8 cellular contexts compared by ENCODE assay signal in the genomic region with DNA sequence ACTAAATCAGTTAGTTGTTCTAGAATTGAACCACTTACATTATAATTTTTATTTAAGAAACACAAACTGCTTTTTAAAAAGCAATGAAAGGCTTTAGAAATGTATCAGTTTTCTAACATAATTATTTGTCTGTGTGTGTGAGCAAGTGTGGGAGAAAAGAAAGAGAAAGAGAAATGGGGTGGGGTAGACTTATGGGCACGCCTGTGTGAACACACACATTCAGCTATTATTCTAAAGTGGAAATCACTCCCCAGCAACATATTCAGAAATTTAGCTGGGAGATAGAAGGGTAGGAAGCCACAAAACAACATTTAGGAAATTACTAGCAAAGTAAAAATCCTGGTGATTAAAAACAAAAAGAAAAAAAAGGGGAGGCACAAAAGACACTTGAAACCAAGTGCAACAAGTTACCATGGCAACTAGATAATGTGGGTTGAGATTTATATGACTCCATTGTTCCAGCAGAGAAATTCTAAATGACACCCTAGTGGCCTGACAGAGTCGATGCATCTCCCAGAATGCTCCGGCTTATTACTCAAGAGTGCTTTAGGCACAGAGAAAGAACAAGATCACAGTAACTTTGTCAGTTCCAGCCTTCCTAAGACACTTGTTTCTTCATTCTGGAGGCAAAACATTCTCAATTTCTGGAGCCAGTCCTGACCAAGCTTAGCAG.
DNase-seq lines count a peak whose midpoint lies in the region; ATAC-seq and TF ChIP-seq lines count a peak whose summit lies in the region.

No MANE protein-coding gene starts in this region.

- H3K4me1 ChIP-seq in Caco-2 (peaks cover 8% of the 10 kb centered on the region), SJCRH30 (no peaks in the 10 kb centered on the region)

- no TSS peak for BruUV-seq in Caco-2 (replicated peaks; lab: Mats Ljungman, UMichigan)

- H3K27ac Mint-ChIP-seq in Caco-2 (ENCODE audit: unreplicated experiment), result no peak overlapping the region

- DNase-seq in Caco-2, result peak; percentile 61 to 70
- peak; percentile 24 to 66 for DNase-seq in SJCRH30
- DNase-seq in kidney glomerular epithelial cell (lab: John Stamatoyannopoulos, UW), result peak; percentile 18
- DNase-seq in posterior vena cava (ENCODE audit: low spot score), result no peak
- no peak for DNase-seq in activated CD8-positive, alpha-beta memory T cell treated with anti-CD3 and anti-CD28 coated beads, Interleukin-2, amount 50 U/mL, for 48 hours
- no peak for DNase-seq in GM19238 (ENCODE audit: insufficient read length, low spot score)

- intact Hi-C loops in Caco-2 (cut with micrococcal nuclease; ENCODE audit: unreplicated experiment), result loop anchor here (2.0 to 10.0 kb wide), 3 partner anchors 60 to 400 kb away; no protein-coding TSS in a partner anchor
- intact Hi-C loops in posterior vena cava (cut with DNase I), result no loop called here

- H3K27me3 ChIP-seq in Caco-2 (replicated peaks; ENCODE audit: control insufficient read depth, insufficient read depth, low read length) (no peaks in the 10 kb centered on the region), SJCRH30 (no peaks in the 10 kb centered on the region)

- no peaks in the 10 kb centered on the region for H3K36me3 ChIP-seq in Caco-2 (ENCODE audit: control insufficient read depth, insufficient read depth, low read length)
- no peaks in the 10 kb centered on the region for H3K36me3 ChIP-seq in SJCRH30

- no peaks in the 10 kb centered on the region for H3K27me3 Mint-ChIP-seq in Caco-2 (ENCODE audit: insufficient read depth, unreplicated experiment)

- CTCF ChIA-PET in Caco-2 (lab: Charles Lee), result no interaction called here

- no peak overlapping the region for H3K4me3 ChIP-seq in Caco-2 (ENCODE audit: low read depth, low read length)
- no peak overlapping the region for H3K4me3 ChIP-seq in SJCRH30

- TF ChIP-seq CTCF in Caco-2 (IDR thresholded peaks at IDR 0.05; ENCODE audit: insufficient read depth in 1 of 2, low read depth in 1 of 2, low read length in 1 of 2, severe bottlenecking in 1 of 2, unreplicated experiment in 1 of 2), result peak; percentile 72 to 80

- H3K27ac ChIP-seq in SJCRH30, result no peak overlapping the region

- no peak overlapping the region for H3K4me3 Mint-ChIP-seq in Caco-2 (ENCODE audit: unreplicated experiment)

- POLR2A ChIA-PET in Caco-2 (lab: Charles Lee), result no interaction called here

- ATAC-seq in GM19351 (IDR thresholded peaks at IDR 0.05; ENCODE audit: unreplicated experiment), result peak; percentile 91
- peak; percentile 95 for ATAC-seq in HG03520 (IDR thresholded peaks at IDR 0.05; ENCODE audit: unreplicated experiment)

- H3K4me1 Mint-ChIP-seq in Caco-2 (ENCODE audit: low read depth, unreplicated experiment), result peaks cover 14% of the 10 kb centered on the region

- H3K9me3 ChIP-seq in Caco-2 (no peaks in the 10 kb centered on the region), SJCRH30 (replicated peaks) (no peaks in the 10 kb centered on the region)

- no peaks in the 10 kb centered on the region for H3K36me3 Mint-ChIP-seq in Caco-2 (ENCODE audit: insufficient read depth, unreplicated experiment)

- peaks cover 9% of the 10 kb centered on the region for H3K9me3 Mint-ChIP-seq in Caco-2 (ENCODE audit: unreplicated experiment)

Comparison
In these comparisons a context has a peak if more than half of its experiments do, and no peak if none do; other contexts are left out.
1. DNase-seq: peak in Caco-2 (2 of 2), SJCRH30 (2 of 2) and kidney glomerular epithelial cell (single experiment); none in posterior vena cava (single experiment), activated CD8-positive, alpha-beta memory T cell treated with anti-CD3 and anti-CD28 coated beads, Interleukin-2, amount 50 U/mL, for 48 hours (single experiment) and GM19238 (single experiment).